12 cellular contexts compared by ENCODE assay signal in genomic region chr22:35524966-35525686, GRCh38. TPM values are rescaled to one million over a fixed set of nuclear protein-coding genes. Genes with fewer than 3 reads are reported as not detected.
A peak's percentile ranks its signal among the peaks of the same experiment; 100 is the strongest.
DNase-seq lines count a peak whose midpoint lies in the region; ATAC-seq and TF ChIP-seq lines count a peak whose summit lies in the region.
"Had no signal": no experiment of that assay in that cellular context is flagged by ENCODE, and none has a peak within 500 bp of the region (broad histone marks: within the 10 kb centered on the region; RNA-seq: fewer than 3 reads in every experiment).

No MANE protein-coding gene starts in this region.

- H3K27me3 ChIP-seq in heart left ventricle = peaks cover 0 to 11% (median 0%) of the 10 kb centered on the region in 9 donors
- no peaks in the 10 kb centered on the region for H3K27me3 ChIP-seq in right atrium auricular region
- no peaks in the 10 kb centered on the region for H3K27me3 ChIP-seq in MG63
- H3K27me3 ChIP-seq in aorta (ENCODE audit: control insufficient read depth in 1 of 2, insufficient read depth in 2 of 2, low read length in 1 of 2) = no peaks in the 10 kb centered on the region

- H3K9me3 ChIP-seq in heart left ventricle (peaks cover 0 to 12% (median 2%) of the 10 kb centered on the region in 12 donors), right atrium auricular region (peaks cover 0 to 8% of the 10 kb centered on the region in 2 donors), MG63 (peaks cover 6% of the 10 kb centered on the region), aorta (ENCODE audit: control insufficient read depth, low read length) (no peaks in the 10 kb centered on the region)

- WGBS in heart left ventricle, 4 donors = 36 to 55% (median 47%) methylated on average over 14 of the region's 14 CpGs
- WGBS in aorta, 2 donors = 77 to 79% methylated on average over 14 of the region's 14 CpGs

- peak in 2 of 5 donors; percentile 33 to 69 for DNase-seq in heart left ventricle
- DNase-seq in right atrium auricular region (ENCODE audit: low spot score) = no peak
- DNase-seq in SHP77 (lab: John Stamatoyannopoulos, UW) = peak; percentile 30 to 40
- peak; percentile 74 for DNase-seq in inferior parietal cortex (ENCODE audit: extremely low spot score)
- no peak for DNase-seq in MG63
- DNase-seq in DMS53 treated with DMSO at 0.1 percent for 48 hours (lab: John Stamatoyannopoulos, UW; ENCODE audit: unreplicated experiment) = no peak
- DNase-seq in aorta = no peak
- no peak for DNase-seq in GM10248 (ENCODE audit: extremely low spot score)
- DNase-seq: activated CD8-positive, alpha-beta memory T cell treated with anti-CD3 and anti-CD28 coated beads for 24 hours; naive B cell; stimulated activated CD8-positive, alpha-beta memory T cell treated with anti-CD3 and anti-CD28 coated beads, Interleukin-4, amount 100 ng/mL, for 48 hours; T-helper 2 cell had no signal

- TF ChIP-seq CTCF in heart left ventricle (IDR thresholded peaks at IDR 0.05) (no peak), right atrium auricular region (IDR thresholded peaks at IDR 0.05) (no peak), GM10248 (IDR thresholded peaks at IDR 0.05; ENCODE audit: control extremely low read depth, extremely low read depth, low read depth, missing control alignments) (no peak)

- POLR2A ChIA-PET in GM10248 (lab: Yijun Ruan, JAX) = interaction anchor here (0.7 kb wide), 1 partner anchor 15 kb away, joined by 5 read pairs; no protein-coding TSS in a partner anchor

- intact Hi-C loops in heart left ventricle (cut with DNase I) = loop anchor here in 1 of 10 donors (1.0 kb wide), 1 partner anchor 58 kb away; no protein-coding TSS in a partner anchor
- intact Hi-C loops in aorta (cut with DNase I) = no loop called here

- H3K36me3 ChIP-seq in heart left ventricle (no peaks in the 10 kb centered on the region), right atrium auricular region (no peaks in the 10 kb centered on the region), MG63 (no peaks in the 10 kb centered on the region), aorta (ENCODE audit: control insufficient read depth in 1 of 2, insufficient read depth in 2 of 2, low read length in 1 of 2) (no peaks in the 10 kb centered on the region)

- CTCF ChIA-PET in GM10248 (lab: Yijun Ruan, JAX) = interaction anchor here (1.3 kb wide), 1 partner anchor 8 kb away, joined by 3 read pairs; no protein-coding TSS in a partner anchor

- ATAC-seq in heart left ventricle = peak; percentile 26 to 65 (median 37)
- no peak for ATAC-seq in aorta (ENCODE audit: low FRiP score)

- H3K4me3 ChIP-seq in heart left ventricle = no peak overlapping the region
- no peak overlapping the region for H3K4me3 ChIP-seq in right atrium auricular region
- H3K4me3 ChIP-seq in MG63 = no peak overlapping the region
- H3K4me3 ChIP-seq in aorta (ENCODE audit: low read length in 2 of 2) = no peak overlapping the region

- H3K4me1 ChIP-seq in heart left ventricle (peaks cover 0 to 10% (median 0%) of the 10 kb centered on the region in 12 donors), right atrium auricular region (peaks cover 0 to 7% of the 10 kb centered on the region in 2 donors), aorta (ENCODE audit: control insufficient read depth in 1 of 2, insufficient read depth in 2 of 2, low read length in 2 of 2) (no peaks in the 10 kb centered on the region)

- H3K27ac ChIP-seq in heart left ventricle (peak overlapping the region in 7 of 12 donors; percentile 10 to 72 (median 44)), right atrium auricular region (peak overlapping the region in 1 of 2 donors; percentile 1), aorta (ENCODE audit: low read depth in 1 of 2, low read length in 2 of 2) (no peak overlapping the region)

- no peak for TF ChIP-seq POLR2A in heart left ventricle (IDR thresholded peaks at IDR 0.05)

RNA-seq across cellular contexts. Expression of gene RASD2, which starts 15.5 kb away (rescaled TPM):
- 10 to 100 TPM in 1 of 9 donors, 1 to 10 TPM in 8; 1.4 to 10.5 (median 5.3) TPM for total RNA-seq in heart left ventricle
- 1 to 10 TPM; 3.7 to 4.8 TPM for polyA plus RNA-seq in heart left ventricle
- 1 to 10 TPM in 1 of 2 donors, under 1 TPM in 1; 0.94 to 3.1 TPM for total RNA-seq in right atrium auricular region
- total RNA-seq in MG63 (2014; rRNA removed; shearing (Covaris generic); ENCODE audit: low replicate concordance) = 0.56 TPM in 1 of 2 replicates, not detected in the other
- 10 to 100 TPM; 12.2 to 29.8 TPM for total RNA-seq in aorta
- 1 to 10 TPM in 1 of 2 donors, under 1 TPM in 1; 0.77 to 3.5 TPM for polyA plus RNA-seq in aorta

Comparison
In these comparisons a context has a peak if more than half of its experiments do, and no peak if none do; other contexts are left out.
1. DNase-seq: peak in SHP77 (2 of 2) and inferior parietal cortex (single experiment); none in right atrium auricular region (single experiment), MG63 (single experiment), DMS53 treated with DMSO at 0.1 percent for 48 hours (single experiment), aorta (0 of 2) and GM10248 (single experiment).
2. H3K27ac ChIP-seq: peak in heart left ventricle (7 of 12); none in aorta (0 of 2).